31 cellular contexts compared by ENCODE assay signal in the genomic region with DNA sequence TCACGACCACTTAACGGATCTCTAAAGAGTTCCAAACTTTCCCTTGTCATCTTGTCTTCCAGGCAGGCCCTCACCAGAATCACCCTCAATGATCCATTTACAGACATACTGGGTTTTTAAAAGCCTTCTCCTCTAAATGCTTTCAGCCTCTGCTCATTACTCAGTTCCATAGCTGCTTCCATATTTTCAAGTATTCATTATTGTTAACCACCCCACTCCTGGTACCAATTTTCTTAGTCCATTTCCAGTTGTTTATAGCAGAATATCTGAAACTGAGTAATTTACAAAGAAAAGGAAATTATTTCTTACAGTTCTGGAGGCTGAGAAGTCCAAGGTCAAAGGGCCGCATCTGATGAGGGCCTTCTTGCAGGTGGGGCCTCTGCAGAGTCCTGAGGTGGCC. TPM values are rescaled to one million over a fixed set of nuclear protein-coding genes. Genes with fewer than 3 reads are reported as not detected.
DNase-seq lines count a peak whose midpoint lies in the region; ATAC-seq, FAIRE-seq and TF ChIP-seq lines count a peak whose summit lies in the region.
"Had no signal": no experiment of that assay in that cellular context is flagged by ENCODE, and none has a peak within 500 bp of the region (broad histone marks: within the 10 kb centered on the region; RNA-seq: fewer than 3 reads in every experiment).

No MANE protein-coding gene starts in this region.

- TF ChIP-seq EP300 in K562 (IDR thresholded peaks at IDR 0.05; ENCODE audit: low read length) (no peak), upper lobe of left lung (IDR thresholded peaks at IDR 0.05) (no peak)

- no peak overlapping the region for H3K27ac ChIP-seq in HEK293 (ENCODE audit: extremely low read depth, low read depth, low read length)
- no peak overlapping the region for H3K27ac ChIP-seq in K562 (ENCODE audit: extremely low read depth, low read depth, low read length)
- no peak overlapping the region for H3K27ac ChIP-seq in spleen
- no peak overlapping the region for H3K27ac ChIP-seq in upper lobe of left lung
- H3K27ac ChIP-seq: BLaER1 had no signal

- H3K79me2 ChIP-seq in K562 (ENCODE audit: control insufficient read depth, insufficient read depth, low read length): no peaks in the 10 kb centered on the region

- H3K4me3 ChIP-seq in HEK293 (ENCODE audit: low read depth, low read length) (no peak overlapping the region), K562 (no peak overlapping the region), spleen (no peak overlapping the region), upper lobe of left lung (no peak overlapping the region)
- H3K4me3 ChIP-seq: BLaER1, GM12878 had no signal

- H3K36me3 ChIP-seq in HEK293 (ENCODE audit: control insufficient read depth in 2 of 2, insufficient read depth in 1 of 2, low read length in 2 of 2): no peaks in the 10 kb centered on the region
- no peaks in the 10 kb centered on the region for H3K36me3 ChIP-seq in K562 (ENCODE audit: control insufficient read depth, insufficient read depth, low read length)
- H3K36me3 ChIP-seq in spleen: no peaks in the 10 kb centered on the region
- H3K36me3 ChIP-seq in upper lobe of left lung: no peaks in the 10 kb centered on the region
- H3K36me3 ChIP-seq: BE2C, BLaER1 had no signal

- TF ChIP-seq RAD21 in K562 (CRISPR knock-in tag; conservative IDR thresholded peaks at IDR 0.05 in 1 of 2, IDR thresholded peaks at IDR 0.05 in 1 of 2): no peak

- in situ Hi-C loops in K562 (cut with MboI): no loop called here

- H3K4me1 ChIP-seq in HEK293 (ENCODE audit: control insufficient read depth, insufficient read depth, low read length) (no peaks in the 10 kb centered on the region), K562 (replicated peaks in 1 of 2; ENCODE audit: control insufficient read depth in 2 of 2, insufficient read depth in 2 of 2, low read length in 2 of 2) (no peaks in the 10 kb centered on the region), spleen (peaks cover 0 to 4% (median 0%) of the 10 kb centered on the region in 6 donors), upper lobe of left lung (no peaks in the 10 kb centered on the region)
- H3K4me1 ChIP-seq: BE2C had no signal

- H3K9me1 ChIP-seq in K562 (ENCODE audit: control insufficient read depth, insufficient read depth, low read length): no peaks in the 10 kb centered on the region

- BruUV-seq in K562 (replicated peaks; lab: Mats Ljungman, UMichigan): no TSS peak

- TF ChIP-seq POLR2A in K562 (conservative IDR thresholded peaks at IDR 0.05) (no peak), spleen (IDR thresholded peaks at IDR 0.05) (no peak), upper lobe of left lung (IDR thresholded peaks at IDR 0.05) (no peak)

- intact Hi-C loops in K562 (cut with micrococcal nuclease): no loop called here
- intact Hi-C loops in spleen (cut with DNase I; ENCODE audit: low total_unique reads): no loop called here

- H3K27me3 ChIP-seq in K562 (ENCODE audit: control insufficient read depth in 2 of 2, insufficient read depth in 2 of 2, low read length in 2 of 2): peaks cover 3 to 22% of the 10 kb centered on the region in 2 experiments; a peak in 3 of 5 replicates
- H3K27me3 ChIP-seq in spleen (replicated peaks in 1 of 7): peaks cover 0 to 55% (median 9%) of the 10 kb centered on the region in 7 donors
- no peaks in the 10 kb centered on the region for H3K27me3 ChIP-seq in upper lobe of left lung
- H3K27me3 ChIP-seq: BLaER1 had no signal

- H4K20me1 ChIP-seq in K562 (replicated peaks; ENCODE audit: control insufficient read depth, insufficient read depth, low read length): no peaks in the 10 kb centered on the region
- H4K20me1 ChIP-seq: BLaER1 had no signal

- FAIRE-seq in K562 (lab: Jason Lieb, UNC): no peak
- FAIRE-seq: A204.1, GM12878, GM12892, GM18507 had no signal

- H3K9ac ChIP-seq in K562 (ENCODE audit: insufficient read depth in 1 of 2, low read depth in 2 of 2, low read length in 2 of 2): no peak overlapping the region
- H3K9ac ChIP-seq: BLaER1 had no signal

- CTCF ChIA-PET in HEK293 (lab: Yijun Ruan, JAX): no interaction called here
- CTCF ChIA-PET in K562 (lab: Yijun Ruan, JAX; ENCODE audit: low intra/inter-chr PET ratio): no interaction called here

- no peak for DNase-seq in K562 (ENCODE audit: extremely low read depth in 1 of 4, low spot score in 3 of 4)
- DNase-seq in mesenteric fat pad (ENCODE audit: low spot score): peak; percentile 35
- peak; percentile 20 for DNase-seq in spleen
- no peak for DNase-seq in NCI-H1105 (lab: John Stamatoyannopoulos, UW)
- no peak for DNase-seq in upper lobe of left lung
- DNase-seq: 8988T; ACHN; BE2C; C1 segment of cervical spinal cord; CD4-positive, alpha-beta memory T cell; CD4-positive, CD25-positive, alpha-beta regulatory T cell; CD8-positive, alpha-beta memory T cell; COR-L47; DMS 273 treated with DMSO at 0.1 percent for 48 hours; DMS153; DMS53; DMS79; DND-41; EL; GDM1 had no signal

- no peak for ATAC-seq in K562
- no peak for ATAC-seq in upper lobe of left lung (ENCODE audit: low FRiP score in 2 of 2)
- no peak for ATAC-seq in GM21526 (IDR thresholded peaks at IDR 0.05; ENCODE audit: low FRiP score, unreplicated experiment)
- ATAC-seq: GM12878 had no signal

- no peak for TF ChIP-seq CTCF in HEK293 (tag by site-specific recombination; IDR thresholded peaks at IDR 0.05)
- no peak for TF ChIP-seq CTCF in K562 (IDR thresholded peaks at IDR 0.05 in 2 of 3, conservative IDR thresholded peaks at IDR 0.05 in 1 of 3; ENCODE audit: insufficient read depth in 2 of 3, low read depth in 1 of 3, low read length in 3 of 3)
- TF ChIP-seq CTCF in spleen (IDR thresholded peaks at IDR 0.05 in 8 of 11, conservative IDR thresholded peaks at IDR 0.05 in 3 of 11): no peak
- no peak for TF ChIP-seq CTCF in upper lobe of left lung (IDR thresholded peaks at IDR 0.05)

- H2AFZ ChIP-seq in K562 (ENCODE audit: low read depth, low read length): no peak overlapping the region

- WGBS in K562 (ENCODE audit: insufficient coverage, low coverage, missing lambda C conversion rate): 0% methylated on average over 3 of the region's 3 CpGs
- WGBS in spleen, 5 donors: 92 to 98% (median 98%) methylated on average over 3 of the region's 3 CpGs
- 91 to 93% methylated on average over 3 of the region's 3 CpGs for WGBS in upper lobe of left lung, 2 donors

- no peak overlapping the region for H3K4me2 ChIP-seq in K562 (ENCODE audit: insufficient read depth, low read length)
- H3K4me2 ChIP-seq: BLaER1 had no signal

- H3K9me3 ChIP-seq in HEK293 (ENCODE audit: control insufficient read depth, insufficient read depth, low read depth, low read length): no peaks in the 10 kb centered on the region
- no peaks in the 10 kb centered on the region for H3K9me3 ChIP-seq in K562 (replicated peaks; ENCODE audit: control insufficient read depth, insufficient read depth, low read depth, low read length)
- peaks cover 7 to 33% (median 23%) of the 10 kb centered on the region in 8 donors for H3K9me3 ChIP-seq in spleen
- peaks cover 8 to 23% (median 17%) of the 10 kb centered on the region in 4 donors for H3K9me3 ChIP-seq in upper lobe of left lung
- H3K9me3 ChIP-seq: BE2C had no signal

- POLR2A ChIA-PET in HEK293 (lab: Yijun Ruan, JAX): no interaction called here
- POLR2A ChIA-PET in K562 (lab: Yijun Ruan, JAX): no interaction called here

TF ChIP-seq in HEK293, 187 proteins besides CTCF, POLR2A, EP300 and RAD21:
- TF ChIP-seq, protein P1, sequence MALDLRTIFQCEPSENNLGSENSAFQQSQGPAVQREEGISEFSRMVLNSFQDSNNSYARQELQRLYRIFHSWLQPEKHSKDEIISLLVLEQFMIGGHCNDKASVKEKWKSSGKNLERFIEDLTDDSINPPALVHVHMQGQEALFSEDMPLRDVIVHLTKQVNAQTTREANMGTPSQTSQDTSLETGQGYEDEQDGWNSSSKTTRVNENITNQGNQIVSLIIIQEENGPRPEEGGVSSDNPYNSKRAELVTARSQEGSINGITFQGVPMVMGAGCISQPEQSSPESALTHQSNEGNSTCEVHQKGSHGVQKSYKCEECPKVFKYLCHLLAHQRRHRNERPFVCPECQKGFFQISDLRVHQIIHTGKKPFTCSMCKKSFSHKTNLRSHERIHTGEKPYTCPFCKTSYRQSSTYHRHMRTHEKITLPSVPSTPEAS (tag by site-specific recombination; IDR thresholded peaks at IDR 0.05): no peak
- peak; percentile 97 for TF ChIP-seq ZNF707 (tag by site-specific recombination; IDR thresholded peaks at IDR 0.05)

TF ChIP-seq in K562, 482 proteins besides CTCF, POLR2A, EP300 and RAD21:
- TF ChIP-seq TRIM28 (IDR thresholded peaks at IDR 0.05) (peak; percentile 50; the same call in 1 of the 2 replicates), POLR2G (IDR thresholded peaks at IDR 0.05; ENCODE audit: low read depth, low read length) (no peak), SRF (CRISPR knock-in tag; IDR thresholded peaks at IDR 0.05) (no peak), SAFB2 (IDR thresholded peaks at IDR 0.05; ENCODE audit: borderline replicate concordance, low read depth, low read length, severe bottlenecking) (no peak), ZNF707 (CRISPR knock-in tag; conservative IDR thresholded peaks at IDR 0.05) (peak; percentile 94)

RNA-seq across cellular contexts. Expression of a gene that starts 56.5 kb away (rescaled TPM):
- not detected in 2 replicates for total RNA-seq in K562 (2011; cell fraction: chromatin; rRNA removed; ENCODE audit: low replicate concordance)
- not detected in 2 replicates for total RNA-seq in K562 (2011; cell fraction: nucleolus; rRNA removed)
- total RNA-seq in K562 (2011; cell fraction: nucleoplasm; rRNA removed): not detected in 2 replicates
- total RNA-seq in K562 (2014; rRNA removed) (not detected in 2 replicates), K562 (2014; rRNA removed; fragmentation: Illumina TruSeq; extraction: Trizol) (not detected in 2 replicates), K562 (2015; rRNA removed; fragmentation: Illumina TruSeq; extraction: Trizol) (not detected in 2 replicates), K562 (2021) (not detected in 2 replicates), mesenteric fat pad (not detected), spleen (not detected), upper lobe of left lung (not detected)
- polyA plus RNA-seq in K562 (2011; rRNA removed) (not detected in 2 replicates), K562 (2014; fragmentation: Illumina TruSeq; extraction: Trizol) (not detected in 2 replicates), K562 (2014; fragmentation: Nextera tagmentation; extraction: Ambion mirVana) (1 to 10 TPM; 1.0 to 1.6 TPM), K562 (2014; rRNA removed) (not detected in 2 replicates), spleen (under 1 TPM in 2 of 3 donors, not detected in 1; 0.03 to 0.08 TPM)
- polyA plus RNA-seq in K562 (2011; cell fraction: cytosol; rRNA removed): not detected in 2 replicates
- polyA plus RNA-seq in K562 (2011; cell fraction: nucleus; rRNA removed): not detected in 2 replicates
- polyA plus RNA-seq in K562 (2012): 0.32 and 0.98 TPM in 2 replicates
- polyA minus RNA-seq in K562 (2011; rRNA and poly(A)+ RNA removed): not detected in 2 replicates
- not detected in 2 replicates for polyA minus RNA-seq in K562 (2011; cell fraction: cytosol; rRNA and poly(A)+ RNA removed)
- polyA minus RNA-seq in K562 (2011; cell fraction: nucleus; rRNA and poly(A)+ RNA removed): not detected in 2 replicates
- total RNA-seq: A673; CD4-positive, alpha-beta memory T cell; CD4-positive, CD25-positive, alpha-beta regulatory T cell; CD8-positive, alpha-beta memory T cell; G401; GM12878 had no signal
- polyA plus RNA-seq: AG04450; CD14-positive monocyte; CD8-positive, alpha-beta memory T cell had no signal

Comparison
In these comparisons a context has a peak if more than half of its experiments do, and no peak if none do; other contexts are left out.
1. DNase-seq: peak in mesenteric fat pad (single experiment) and spleen (single experiment); none in K562 (0 of 4), NCI-H1105 (single experiment) and upper lobe of left lung (0 of 2).